ENCODE assay signal across 18 cellular contexts in the genomic region with DNA sequence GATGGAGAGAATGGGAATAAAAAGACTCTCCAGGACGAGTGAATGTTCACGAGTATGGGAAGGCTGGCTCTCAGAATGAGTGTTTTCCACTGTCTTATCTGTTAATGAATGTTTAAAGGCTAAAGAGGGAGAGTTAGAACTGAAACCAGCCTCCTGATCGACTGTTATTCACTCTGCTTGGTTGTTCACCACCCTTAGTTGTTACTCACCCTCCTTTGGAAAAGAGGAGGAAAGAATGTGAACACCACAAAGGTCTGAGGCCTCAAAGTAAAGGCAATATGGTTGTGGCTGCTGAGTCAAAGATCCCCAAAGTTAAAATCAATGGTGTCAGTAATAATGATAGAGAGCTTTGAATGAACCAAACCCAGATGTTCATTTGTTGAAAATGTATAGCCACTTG.
A peak's percentile ranks its signal among the peaks of the same experiment; 100 is the strongest.
DNase-seq lines count a peak whose midpoint lies in the region; ATAC-seq and TF ChIP-seq lines count a peak whose summit lies in the region.
"Had no signal": no experiment of that assay in that cellular context is flagged by ENCODE, and none has a peak within 500 bp of the region (broad histone marks: within the 10 kb centered on the region; RNA-seq: fewer than 3 reads in every experiment).

No MANE protein-coding gene starts in this region.

- H3K4me1 ChIP-seq in GM23338 (ENCODE audit: insufficient read depth) = peaks cover 13% of the 10 kb centered on the region
- H3K4me1 ChIP-seq in SK-N-SH (ENCODE audit: control insufficient read depth in 1 of 2, insufficient read depth in 2 of 2, low read depth in 1 of 2, low read length in 1 of 2) = peaks cover 0 to 10% of the 10 kb centered on the region in 2 experiments; a peak in 1 of 4 replicates
- peaks cover 11% of the 10 kb centered on the region for H3K4me1 ChIP-seq in osteoblast (ENCODE audit: insufficient read depth, low read length)
- H3K4me1 ChIP-seq: A549 had no signal

- intact Hi-C loops in sciatic nerve (cut with DNase I) = no loop called here

- H3F3A ChIP-seq in GM23338 (replicated peaks; ENCODE audit: low read depth) (no peaks in the 10 kb centered on the region), SK-N-SH (replicated peaks; ENCODE audit: insufficient read depth) (peaks cover 16% of the 10 kb centered on the region)

- H3K27ac Mint-ChIP-seq in GM23338 = no peak overlapping the region

- H3K36me3 Mint-ChIP-seq in GM23338 (ENCODE audit: low read depth) = peaks cover 11% of the 10 kb centered on the region

- H3K4me3 ChIP-seq in GM23338 = no peak overlapping the region
- H3K4me3 ChIP-seq in SK-N-SH (ENCODE audit: low read depth in 2 of 2, low read length in 1 of 2) = no peak overlapping the region
- H3K4me3 ChIP-seq in choroid plexus epithelial cell (ENCODE audit: low read depth, low read length) = no peak overlapping the region
- no peak overlapping the region for H3K4me3 ChIP-seq in osteoblast (ENCODE audit: insufficient read depth, low read length)
- H3K4me3 ChIP-seq: A549 had no signal

- TF ChIP-seq RAD21 in SK-N-SH (IDR thresholded peaks at IDR 0.05; ENCODE audit: low read length) = no peak

- H3K4me3 Mint-ChIP-seq in GM23338 = no peak overlapping the region

- TF ChIP-seq CTCF in GM23338 (conservative IDR thresholded peaks at IDR 0.05; ENCODE audit: low read depth in 2 of 2) (no peak), SK-N-SH (IDR thresholded peaks at IDR 0.05) (no peak), choroid plexus epithelial cell (conservative IDR thresholded peaks at IDR 0.05; ENCODE audit: low read depth, low read length) (no peak), osteoblast (IDR thresholded peaks at IDR 0.05; ENCODE audit: extremely low read depth, low read depth, low read length) (no peak)

- H3K27me3 ChIP-seq in GM23338 (ENCODE audit: insufficient read depth) = no peaks in the 10 kb centered on the region
- H3K27me3 ChIP-seq in SK-N-SH (ENCODE audit: insufficient read depth) = no peaks in the 10 kb centered on the region
- no peaks in the 10 kb centered on the region for H3K27me3 ChIP-seq in osteoblast (ENCODE audit: insufficient read depth, low read length)

- H4K20me1 ChIP-seq in GM23338 (replicated peaks; ENCODE audit: insufficient read depth) (no peaks in the 10 kb centered on the region), SK-N-SH (ENCODE audit: insufficient read depth) (no peaks in the 10 kb centered on the region), osteoblast (ENCODE audit: insufficient read depth, low read length) (no peaks in the 10 kb centered on the region)

- H3K9me3 ChIP-seq in SK-N-SH = no peaks in the 10 kb centered on the region
- no peaks in the 10 kb centered on the region for H3K9me3 ChIP-seq in osteoblast (ENCODE audit: low read depth, low read length)
- H3K9me3 ChIP-seq: A549 had no signal

- ATAC-seq in GM23338 = no peak
- ATAC-seq in sciatic nerve = no peak
- ATAC-seq: A549, PC-3 had no signal

- H3K4me2 ChIP-seq in GM23338 (no peak overlapping the region), SK-N-SH (peak overlapping the region; percentile 5; the same call in 1 of the 2 replicates), osteoblast (ENCODE audit: insufficient read depth, low read length) (peak overlapping the region; percentile 21)
- H3K4me2 ChIP-seq: A549 had no signal

- no peak overlapping the region for H3K27ac ChIP-seq in GM23338 (ENCODE audit: low read depth)
- peak overlapping the region in 1 of 2 experiments; percentile 20; a peak in 1 of 4 replicates for H3K27ac ChIP-seq in SK-N-SH (ENCODE audit: low read depth in 2 of 2, low read length in 1 of 2)
- no peak overlapping the region for H3K27ac ChIP-seq in osteoblast (ENCODE audit: low read depth, low read length)
- H3K27ac ChIP-seq: A549, C4-2B, HL-60 had no signal

- H3K9me3 Mint-ChIP-seq in GM23338 = peaks cover 10% of the 10 kb centered on the region

- H3K9me2 ChIP-seq in GM23338 (ENCODE audit: insufficient read depth) (no peaks in the 10 kb centered on the region), SK-N-SH (no peaks in the 10 kb centered on the region)

- peak overlapping the region; percentile 63; the same call in 1 of the 2 replicates for H2AFZ ChIP-seq in GM23338
- H2AFZ ChIP-seq in SK-N-SH (ENCODE audit: low read depth) = 0 out of 2 replicates have a peak overlapping the region, but pooled peaks have one; percentile 65
- H2AFZ ChIP-seq in osteoblast (ENCODE audit: low read length) = peak overlapping the region; percentile 75

- no peak for DNase-seq in GM23338 (ENCODE audit: low spot score)
- DNase-seq in SK-N-SH = no peak
- DNase-seq in choroid plexus epithelial cell (ENCODE audit: low read depth) = peak; percentile 16
- peak; percentile 18 for DNase-seq in osteoblast (ENCODE audit: insufficient read length, low spot score, missing footprints)
- no peak for DNase-seq in NK-92 (lab: John Stamatoyannopoulos, UW; ENCODE audit: unreplicated experiment)
- DNase-seq in COR-L47 (lab: John Stamatoyannopoulos, UW) = no peak
- DNase-seq in GM03348 (ENCODE audit: low spot score) = no peak
- no peak for DNase-seq in sciatic nerve (ENCODE audit: low spot score)
- DNase-seq: DMS 273 treated with DMSO at 0.1 percent for 48 hours, HCEC 1CT, NCI-H1417 treated with DMSO at 0.1 percent for 48 hours, NCI-H1930, NCI-H2171 treated with DMSO at 0.1 percent for 48 hours, NCI-H748 treated with DMSO at 0.1 percent for 48 hours, PC-3 had no signal

- WGBS in SK-N-SH (ENCODE audit: low lambda C conversion rate) = 52% methylated on average over 3 of the region's 3 CpGs

- POLR2A ChIA-PET in SK-N-SH (lab: Yijun Ruan, JAX) = no interaction called here

- peaks cover 2% of the 10 kb centered on the region; the same call in 1 of the 3 replicates for H3K4me1 Mint-ChIP-seq in GM23338

- no peaks in the 10 kb centered on the region for H3K36me3 ChIP-seq in GM23338 (ENCODE audit: insufficient read depth)
- H3K36me3 ChIP-seq in SK-N-SH (replicated peaks in 1 of 2; ENCODE audit: control insufficient read depth in 1 of 2, insufficient read depth in 2 of 2, low read length in 1 of 2) = no peaks in the 10 kb centered on the region
- no peaks in the 10 kb centered on the region for H3K36me3 ChIP-seq in osteoblast (ENCODE audit: insufficient read depth, low read length)

- CTCF ChIA-PET in SK-N-SH (lab: Yijun Ruan, JAX) = interaction anchor here (0.5 kb wide), 1 partner anchor 1090 kb away, joined by 3 read pairs; no protein-coding TSS in a partner anchor

- no peak overlapping the region for H3K9ac ChIP-seq in SK-N-SH

- TF ChIP-seq EP300 in SK-N-SH (IDR thresholded peaks at IDR 0.05; ENCODE audit: borderline replicate concordance in 1 of 2, low read depth in 1 of 2, low read length in 1 of 2) = no peak

- no peaks in the 10 kb centered on the region for H3K79me2 ChIP-seq in GM23338 (replicated peaks; ENCODE audit: insufficient read depth)
- no peaks in the 10 kb centered on the region for H3K79me2 ChIP-seq in SK-N-SH (ENCODE audit: insufficient read depth)
- H3K79me2 ChIP-seq in osteoblast (ENCODE audit: insufficient read depth, low read length) = no peaks in the 10 kb centered on the region

- peaks cover 4% of the 10 kb centered on the region for H3K27me3 Mint-ChIP-seq in GM23338 (ENCODE audit: insufficient read depth, low read depth, poor library complexity)

TF ChIP-seq in GM23338, 12 proteins besides CTCF, POLR2A, EP300 and RAD21 (continues in another document):
- no peak for TF ChIP-seq REST (IDR thresholded peaks at IDR 0.05; ENCODE audit: unreplicated experiment)

TF ChIP-seq in SK-N-SH, 30 proteins besides CTCF, POLR2A, EP300 and RAD21 (continues in another document):
- TF ChIP-seq TEAD4 (IDR thresholded peaks at IDR 0.05; ENCODE audit: borderline replicate concordance, insufficient read depth) (no peak), MXI1 (IDR thresholded peaks at IDR 0.05; ENCODE audit: low read depth, low read length) (no peak), GATA2 (CRISPR knock-in tag; IDR thresholded peaks at IDR 0.05) (no peak), USF1 (IDR thresholded peaks at IDR 0.05; ENCODE audit: borderline replicate concordance, low read depth) (no peak), PBX3 (IDR thresholded peaks at IDR 0.05) (no peak)
- TF ChIP-seq, protein P1, sequence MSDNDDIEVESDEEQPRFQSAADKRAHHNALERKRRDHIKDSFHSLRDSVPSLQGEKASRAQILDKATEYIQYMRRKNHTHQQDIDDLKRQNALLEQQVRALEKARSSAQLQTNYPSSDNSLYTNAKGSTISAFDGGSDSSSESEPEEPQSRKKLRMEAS (IDR thresholded peaks at IDR 0.05; ENCODE audit: low read depth) = no peak

Comparison
In these comparisons a context has a peak if more than half of its experiments do, and no peak if none do; other contexts are left out.
1. DNase-seq: peak in choroid plexus epithelial cell (single experiment) and osteoblast (single experiment); none in GM23338 (single experiment), SK-N-SH (single experiment), NK-92 (single experiment), COR-L47 (single experiment), GM03348 (single experiment) and sciatic nerve (single experiment).
2. Peak in every context shown above with its lines, with median percentiles within 50 percentile points of each other: H2AFZ ChIP-seq.